Comparison of ENCODE assay signal across 1 cellular context in the genomic region with DNA sequence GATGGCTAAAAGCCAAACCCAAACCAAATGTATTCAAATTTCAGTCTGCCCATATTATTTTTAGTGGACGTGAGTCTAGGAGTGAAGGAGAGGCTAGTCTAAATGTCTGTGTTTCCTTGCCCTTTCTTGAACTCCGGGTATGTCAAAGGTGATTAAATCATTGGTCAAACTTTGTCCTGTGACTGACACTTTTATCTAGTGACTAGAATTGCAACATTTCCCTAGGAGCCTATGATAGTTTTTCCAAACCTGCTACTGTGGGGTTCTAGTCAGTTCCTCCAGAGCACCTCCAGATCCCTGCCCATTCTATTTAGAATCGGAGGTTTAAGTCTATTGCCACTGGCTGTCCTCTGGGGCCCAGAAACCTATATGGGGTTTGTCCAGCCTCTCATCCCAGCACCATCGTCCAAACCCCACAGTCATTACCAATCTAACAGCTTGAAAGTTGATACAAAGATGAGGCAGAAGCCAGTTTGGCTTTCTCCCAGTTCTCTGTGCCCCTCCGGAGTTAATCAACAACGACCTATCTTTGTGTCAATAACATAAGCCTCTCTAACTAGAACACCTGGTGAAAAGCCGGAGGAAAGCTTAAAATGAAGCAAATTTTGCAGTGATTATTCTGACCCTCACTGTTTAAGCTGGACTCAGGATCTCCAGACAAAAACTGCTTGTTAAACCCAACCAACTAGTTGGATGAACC.
A peak's percentile ranks its signal among the peaks of the same experiment; 100 is the strongest.
TF ChIP-seq lines count a peak whose summit lies in the region.

No MANE protein-coding gene starts in this region.

TF ChIP-seq in HepG2, 621 proteins besides CTCF, POLR2A, EP300 and RAD21 (continued from another document and continues in another):
- TF ChIP-seq, protein P1, sequence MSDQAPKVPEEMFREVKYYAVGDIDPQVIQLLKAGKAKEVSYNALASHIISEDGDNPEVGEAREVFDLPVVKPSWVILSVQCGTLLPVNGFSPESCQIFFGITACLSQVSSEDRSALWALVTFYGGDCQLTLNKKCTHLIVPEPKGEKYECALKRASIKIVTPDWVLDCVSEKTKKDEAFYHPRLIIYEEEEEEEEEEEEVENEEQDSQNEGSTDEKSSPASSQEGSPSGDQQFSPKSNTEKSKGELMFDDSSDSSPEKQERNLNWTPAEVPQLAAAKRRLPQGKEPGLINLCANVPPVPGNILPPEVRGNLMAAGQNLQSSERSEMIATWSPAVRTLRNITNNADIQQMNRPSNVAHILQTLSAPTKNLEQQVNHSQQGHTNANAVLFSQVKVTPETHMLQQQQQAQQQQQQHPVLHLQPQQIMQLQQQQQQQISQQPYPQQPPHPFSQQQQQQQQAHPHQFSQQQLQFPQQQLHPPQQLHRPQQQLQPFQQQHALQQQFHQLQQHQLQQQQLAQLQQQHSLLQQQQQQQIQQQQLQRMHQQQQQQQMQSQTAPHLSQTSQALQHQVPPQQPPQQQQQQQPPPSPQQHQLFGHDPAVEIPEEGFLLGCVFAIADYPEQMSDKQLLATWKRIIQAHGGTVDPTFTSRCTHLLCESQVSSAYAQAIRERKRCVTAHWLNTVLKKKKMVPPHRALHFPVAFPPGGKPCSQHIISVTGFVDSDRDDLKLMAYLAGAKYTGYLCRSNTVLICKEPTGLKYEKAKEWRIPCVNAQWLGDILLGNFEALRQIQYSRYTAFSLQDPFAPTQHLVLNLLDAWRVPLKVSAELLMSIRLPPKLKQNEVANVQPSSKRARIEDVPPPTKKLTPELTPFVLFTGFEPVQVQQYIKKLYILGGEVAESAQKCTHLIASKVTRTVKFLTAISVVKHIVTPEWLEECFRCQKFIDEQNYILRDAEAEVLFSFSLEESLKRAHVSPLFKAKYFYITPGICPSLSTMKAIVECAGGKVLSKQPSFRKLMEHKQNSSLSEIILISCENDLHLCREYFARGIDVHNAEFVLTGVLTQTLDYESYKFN (CRISPR knock-in tag; conservative IDR thresholded peaks at IDR 0.05): peak; percentile 50
- TF ChIP-seq ZNF224 (CRISPR knock-in tag; IDR thresholded peaks at IDR 0.05): no peak
- TF ChIP-seq GATAD2A (CRISPR knock-in tag; IDR thresholded peaks at IDR 0.05): 0 out of 2 replicates have a peak, but pooled peaks have one; percentile 12
- no peak for TF ChIP-seq KAT2B (IDR thresholded peaks at IDR 0.05; ENCODE audit: borderline replicate concordance, low read depth, low read length)
- TF ChIP-seq TBX2 (CRISPR knock-in tag; IDR thresholded peaks at IDR 0.05; ENCODE audit: borderline replicate concordance): peak; percentile 34; the same call in 1 of the 2 replicates
- no peak for TF ChIP-seq YEATS4 (CRISPR knock-in tag; IDR thresholded peaks at IDR 0.05; ENCODE audit: borderline replicate concordance)
- TF ChIP-seq FOXC1 (CRISPR knock-in tag; IDR thresholded peaks at IDR 0.05; ENCODE audit: borderline replicate concordance): no peak
- no peak for TF ChIP-seq FOXA1 (IDR thresholded peaks at IDR 0.05)
- peak; percentile 84 for TF ChIP-seq FOXA1 (CRISPR knock-in tag; IDR thresholded peaks at IDR 0.05)
- TF ChIP-seq SOX13 (IDR thresholded peaks at IDR 0.05): no peak
- TF ChIP-seq SOX13 (CRISPR knock-in tag; conservative IDR thresholded peaks at IDR 0.05 in 1 of 2, IDR thresholded peaks at IDR 0.05 in 1 of 2): peak in 1 of 2 experiments; percentile 32; a peak in 2 of 4 replicates
- peak; percentile 51 for TF ChIP-seq HDAC1 (CRISPR knock-in tag; IDR thresholded peaks at IDR 0.05)
- TF ChIP-seq, protein P2, sequence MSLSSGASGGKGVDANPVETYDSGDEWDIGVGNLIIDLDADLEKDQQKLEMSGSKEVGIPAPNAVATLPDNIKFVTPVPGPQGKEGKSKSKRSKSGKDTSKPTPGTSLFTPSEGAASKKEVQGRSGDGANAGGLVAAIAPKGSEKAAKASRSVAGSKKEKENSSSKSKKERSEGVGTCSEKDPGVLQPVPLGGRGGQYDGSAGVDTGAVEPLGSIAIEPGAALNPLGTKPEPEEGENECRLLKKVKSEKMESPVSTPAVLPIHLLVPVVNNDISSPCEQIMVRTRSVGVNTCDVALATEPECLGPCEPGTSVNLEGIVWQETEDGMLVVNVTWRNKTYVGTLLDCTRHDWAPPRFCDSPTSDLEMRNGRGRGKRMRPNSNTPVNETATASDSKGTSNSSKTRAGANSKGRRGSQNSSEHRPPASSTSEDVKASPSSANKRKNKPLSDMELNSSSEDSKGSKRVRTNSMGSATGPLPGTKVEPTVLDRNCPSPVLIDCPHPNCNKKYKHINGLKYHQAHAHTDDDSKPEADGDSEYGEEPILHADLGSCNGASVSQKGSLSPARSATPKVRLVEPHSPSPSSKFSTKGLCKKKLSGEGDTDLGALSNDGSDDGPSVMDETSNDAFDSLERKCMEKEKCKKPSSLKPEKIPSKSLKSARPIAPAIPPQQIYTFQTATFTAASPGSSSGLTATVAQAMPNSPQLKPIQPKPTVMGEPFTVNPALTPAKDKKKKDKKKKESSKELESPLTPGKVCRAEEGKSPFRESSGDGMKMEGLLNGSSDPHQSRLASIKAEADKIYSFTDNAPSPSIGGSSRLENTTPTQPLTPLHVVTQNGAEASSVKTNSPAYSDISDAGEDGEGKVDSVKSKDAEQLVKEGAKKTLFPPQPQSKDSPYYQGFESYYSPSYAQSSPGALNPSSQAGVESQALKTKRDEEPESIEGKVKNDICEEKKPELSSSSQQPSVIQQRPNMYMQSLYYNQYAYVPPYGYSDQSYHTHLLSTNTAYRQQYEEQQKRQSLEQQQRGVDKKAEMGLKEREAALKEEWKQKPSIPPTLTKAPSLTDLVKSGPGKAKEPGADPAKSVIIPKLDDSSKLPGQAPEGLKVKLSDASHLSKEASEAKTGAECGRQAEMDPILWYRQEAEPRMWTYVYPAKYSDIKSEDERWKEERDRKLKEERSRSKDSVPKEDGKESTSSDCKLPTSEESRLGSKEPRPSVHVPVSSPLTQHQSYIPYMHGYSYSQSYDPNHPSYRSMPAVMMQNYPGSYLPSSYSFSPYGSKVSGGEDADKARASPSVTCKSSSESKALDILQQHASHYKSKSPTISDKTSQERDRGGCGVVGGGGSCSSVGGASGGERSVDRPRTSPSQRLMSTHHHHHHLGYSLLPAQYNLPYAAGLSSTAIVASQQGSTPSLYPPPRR (CRISPR knock-in tag; IDR thresholded peaks at IDR 0.05; ENCODE audit: borderline replicate concordance): peak; percentile 45; the same call in 1 of the 2 replicates
- TF ChIP-seq FOXA3 (CRISPR knock-in tag; IDR thresholded peaks at IDR 0.05): peak; percentile 71
- TF ChIP-seq CBX1 (IDR thresholded peaks at IDR 0.05; ENCODE audit: low read depth): no peak
- 0 out of 2 replicates have a peak, but pooled peaks have one; percentile 40 for TF ChIP-seq ZNF670 (CRISPR knock-in tag; IDR thresholded peaks at IDR 0.05; ENCODE audit: borderline replicate concordance)
- TF ChIP-seq, protein P3, sequence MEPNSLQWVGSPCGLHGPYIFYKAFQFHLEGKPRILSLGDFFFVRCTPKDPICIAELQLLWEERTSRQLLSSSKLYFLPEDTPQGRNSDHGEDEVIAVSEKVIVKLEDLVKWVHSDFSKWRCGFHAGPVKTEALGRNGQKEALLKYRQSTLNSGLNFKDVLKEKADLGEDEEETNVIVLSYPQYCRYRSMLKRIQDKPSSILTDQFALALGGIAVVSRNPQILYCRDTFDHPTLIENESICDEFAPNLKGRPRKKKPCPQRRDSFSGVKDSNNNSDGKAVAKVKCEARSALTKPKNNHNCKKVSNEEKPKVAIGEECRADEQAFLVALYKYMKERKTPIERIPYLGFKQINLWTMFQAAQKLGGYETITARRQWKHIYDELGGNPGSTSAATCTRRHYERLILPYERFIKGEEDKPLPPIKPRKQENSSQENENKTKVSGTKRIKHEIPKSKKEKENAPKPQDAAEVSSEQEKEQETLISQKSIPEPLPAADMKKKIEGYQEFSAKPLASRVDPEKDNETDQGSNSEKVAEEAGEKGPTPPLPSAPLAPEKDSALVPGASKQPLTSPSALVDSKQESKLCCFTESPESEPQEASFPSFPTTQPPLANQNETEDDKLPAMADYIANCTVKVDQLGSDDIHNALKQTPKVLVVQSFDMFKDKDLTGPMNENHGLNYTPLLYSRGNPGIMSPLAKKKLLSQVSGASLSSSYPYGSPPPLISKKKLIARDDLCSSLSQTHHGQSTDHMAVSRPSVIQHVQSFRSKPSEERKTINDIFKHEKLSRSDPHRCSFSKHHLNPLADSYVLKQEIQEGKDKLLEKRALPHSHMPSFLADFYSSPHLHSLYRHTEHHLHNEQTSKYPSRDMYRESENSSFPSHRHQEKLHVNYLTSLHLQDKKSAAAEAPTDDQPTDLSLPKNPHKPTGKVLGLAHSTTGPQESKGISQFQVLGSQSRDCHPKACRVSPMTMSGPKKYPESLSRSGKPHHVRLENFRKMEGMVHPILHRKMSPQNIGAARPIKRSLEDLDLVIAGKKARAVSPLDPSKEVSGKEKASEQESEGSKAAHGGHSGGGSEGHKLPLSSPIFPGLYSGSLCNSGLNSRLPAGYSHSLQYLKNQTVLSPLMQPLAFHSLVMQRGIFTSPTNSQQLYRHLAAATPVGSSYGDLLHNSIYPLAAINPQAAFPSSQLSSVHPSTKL (CRISPR knock-in tag; IDR thresholded peaks at IDR 0.05): peak; percentile 41; the same call in 1 of the 2 replicates
- 0 out of 2 replicates have a peak, but pooled peaks have one; percentile 52 for TF ChIP-seq ZNF317 (CRISPR knock-in tag; IDR thresholded peaks at IDR 0.05)
- TF ChIP-seq PITX1 (CRISPR knock-in tag; IDR thresholded peaks at IDR 0.05): peak; percentile 59; the same call in 1 of the 2 replicates
- no peak for TF ChIP-seq ZNF24 (IDR thresholded peaks at IDR 0.05)
- TF ChIP-seq ZMYM2 (CRISPR knock-in tag; IDR thresholded peaks at IDR 0.05): 0 out of 2 replicates have a peak, but pooled peaks have one; percentile 25
- TF ChIP-seq, protein P4, sequence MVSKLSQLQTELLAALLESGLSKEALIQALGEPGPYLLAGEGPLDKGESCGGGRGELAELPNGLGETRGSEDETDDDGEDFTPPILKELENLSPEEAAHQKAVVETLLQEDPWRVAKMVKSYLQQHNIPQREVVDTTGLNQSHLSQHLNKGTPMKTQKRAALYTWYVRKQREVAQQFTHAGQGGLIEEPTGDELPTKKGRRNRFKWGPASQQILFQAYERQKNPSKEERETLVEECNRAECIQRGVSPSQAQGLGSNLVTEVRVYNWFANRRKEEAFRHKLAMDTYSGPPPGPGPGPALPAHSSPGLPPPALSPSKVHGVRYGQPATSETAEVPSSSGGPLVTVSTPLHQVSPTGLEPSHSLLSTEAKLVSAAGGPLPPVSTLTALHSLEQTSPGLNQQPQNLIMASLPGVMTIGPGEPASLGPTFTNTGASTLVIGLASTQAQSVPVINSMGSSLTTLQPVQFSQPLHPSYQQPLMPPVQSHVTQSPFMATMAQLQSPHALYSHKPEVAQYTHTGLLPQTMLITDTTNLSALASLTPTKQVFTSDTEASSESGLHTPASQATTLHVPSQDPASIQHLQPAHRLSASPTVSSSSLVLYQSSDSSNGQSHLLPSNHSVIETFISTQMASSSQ (IDR thresholded peaks at IDR 0.05; ENCODE audit: low read depth): peak; percentile 77
- TF ChIP-seq, protein P4 (CRISPR knock-in tag; IDR thresholded peaks at IDR 0.05; ENCODE audit: borderline replicate concordance): peak; percentile 60; the same call in 1 of the 2 replicates
- TF ChIP-seq ZNF605 (CRISPR knock-in tag; IDR thresholded peaks at IDR 0.05): 0 out of 2 replicates have a peak, but pooled peaks have one; percentile 26
- TF ChIP-seq PHF21A (CRISPR knock-in tag; IDR thresholded peaks at IDR 0.05): 0 out of 2 replicates have a peak, but pooled peaks have one; percentile 34
- TF ChIP-seq CEBPG (CRISPR knock-in tag; IDR thresholded peaks at IDR 0.05): 0 out of 2 replicates have a peak, but pooled peaks have one; percentile 25
- no peak for TF ChIP-seq ZNF160 (CRISPR knock-in tag; IDR thresholded peaks at IDR 0.05)
- TF ChIP-seq ZNF335 (CRISPR knock-in tag; IDR thresholded peaks at IDR 0.05): no peak
- TF ChIP-seq ZBTB7B (CRISPR knock-in tag; IDR thresholded peaks at IDR 0.05): 0 out of 2 replicates have a peak, but pooled peaks have one; percentile 40
- TF ChIP-seq, protein P5, sequence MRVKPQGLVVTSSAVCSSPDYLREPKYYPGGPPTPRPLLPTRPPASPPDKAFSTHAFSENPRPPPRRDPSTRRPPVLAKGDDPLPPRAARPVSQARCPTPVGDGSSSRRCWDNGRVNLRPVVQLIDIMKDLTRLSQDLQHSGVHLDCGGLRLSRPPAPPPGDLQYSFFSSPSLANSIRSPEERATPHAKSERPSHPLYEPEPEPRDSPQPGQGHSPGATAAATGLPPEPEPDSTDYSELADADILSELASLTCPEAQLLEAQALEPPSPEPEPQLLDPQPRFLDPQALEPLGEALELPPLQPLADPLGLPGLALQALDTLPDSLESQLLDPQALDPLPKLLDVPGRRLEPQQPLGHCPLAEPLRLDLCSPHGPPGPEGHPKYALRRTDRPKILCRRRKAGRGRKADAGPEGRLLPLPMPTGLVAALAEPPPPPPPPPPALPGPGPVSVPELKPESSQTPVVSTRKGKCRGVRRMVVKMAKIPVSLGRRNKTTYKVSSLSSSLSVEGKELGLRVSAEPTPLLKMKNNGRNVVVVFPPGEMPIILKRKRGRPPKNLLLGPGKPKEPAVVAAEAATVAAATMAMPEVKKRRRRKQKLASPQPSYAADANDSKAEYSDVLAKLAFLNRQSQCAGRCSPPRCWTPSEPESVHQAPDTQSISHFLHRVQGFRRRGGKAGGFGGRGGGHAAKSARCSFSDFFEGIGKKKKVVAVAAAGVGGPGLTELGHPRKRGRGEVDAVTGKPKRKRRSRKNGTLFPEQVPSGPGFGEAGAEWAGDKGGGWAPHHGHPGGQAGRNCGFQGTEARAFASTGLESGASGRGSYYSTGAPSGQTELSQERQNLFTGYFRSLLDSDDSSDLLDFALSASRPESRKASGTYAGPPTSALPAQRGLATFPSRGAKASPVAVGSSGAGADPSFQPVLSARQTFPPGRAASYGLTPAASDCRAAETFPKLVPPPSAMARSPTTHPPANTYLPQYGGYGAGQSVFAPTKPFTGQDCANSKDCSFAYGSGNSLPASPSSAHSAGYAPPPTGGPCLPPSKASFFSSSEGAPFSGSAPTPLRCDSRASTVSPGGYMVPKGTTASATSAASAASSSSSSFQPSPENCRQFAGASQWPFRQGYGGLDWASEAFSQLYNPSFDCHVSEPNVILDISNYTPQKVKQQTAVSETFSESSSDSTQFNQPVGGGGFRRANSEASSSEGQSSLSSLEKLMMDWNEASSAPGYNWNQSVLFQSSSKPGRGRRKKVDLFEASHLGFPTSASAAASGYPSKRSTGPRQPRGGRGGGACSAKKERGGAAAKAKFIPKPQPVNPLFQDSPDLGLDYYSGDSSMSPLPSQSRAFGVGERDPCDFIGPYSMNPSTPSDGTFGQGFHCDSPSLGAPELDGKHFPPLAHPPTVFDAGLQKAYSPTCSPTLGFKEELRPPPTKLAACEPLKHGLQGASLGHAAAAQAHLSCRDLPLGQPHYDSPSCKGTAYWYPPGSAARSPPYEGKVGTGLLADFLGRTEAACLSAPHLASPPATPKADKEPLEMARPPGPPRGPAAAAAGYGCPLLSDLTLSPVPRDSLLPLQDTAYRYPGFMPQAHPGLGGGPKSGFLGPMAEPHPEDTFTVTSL (CRISPR knock-in tag; IDR thresholded peaks at IDR 0.05; ENCODE audit: borderline replicate concordance): 0 out of 2 replicates have a peak, but pooled peaks have one; percentile 42
- TF ChIP-seq NR2F6 (IDR thresholded peaks at IDR 0.05): 0 out of 2 replicates have a peak, but pooled peaks have one; percentile 10
- no peak for TF ChIP-seq NR2F6 (CRISPR knock-in tag; IDR thresholded peaks at IDR 0.05)
